ENCODE assay signal across 31 cellular contexts in genomic region chr3:8809341-8809740, GRCh38. TPM values are rescaled to one million over a fixed set of nuclear protein-coding genes. Genes with fewer than 3 reads are reported as not detected.
"Had no signal": no experiment of that assay in that cellular context is flagged by ENCODE, and none has a peak within 500 bp of the region (broad histone marks: within the 10 kb centered on the region; RNA-seq: fewer than 3 reads in every experiment).

No MANE protein-coding gene starts in this region.

- FAIRE-seq: urothelium cell line had no signal

- H3K4me1 Mint-ChIP-seq: naive thymus-derived CD4-positive, alpha-beta T cell; natural killer cell; nephron; stimulated activated memory B cell treated with anti-CD40 and anti-IgM and Interleukin-4, amounts not matched to agents 10 μg/mL and 1 μg/mL and 100 μg/mL, for 72 hours; stimulated activated naive CD8-positive, alpha-beta T cell treated with anti-CD3 and anti-CD28 coated beads, Interleukin-15, amount 100 ng/mL, for 72 hours had no signal

- H3K36me3 Mint-ChIP-seq: natural killer cell; stimulated activated memory B cell treated with anti-CD40 and anti-IgM and Interleukin-4, amounts not matched to agents 10 μg/mL and 1 μg/mL and 100 μg/mL, for 72 hours; type B pancreatic cell had no signal

- H3K9me3 Mint-ChIP-seq: natural killer cell; nephron; stimulated activated memory B cell treated with anti-CD40 and anti-IgM and Interleukin-4, amounts not matched to agents 10 μg/mL and 1 μg/mL and 100 μg/mL, for 72 hours; type B pancreatic cell had no signal

- H3K36me3 ChIP-seq: ovary, right lobe of liver, spleen, suprapubic skin, tibial artery, transverse colon, vagina had no signal

- DNase-seq: naive thymus-derived CD4-positive, alpha-beta T cell; natural killer cell; occipital lobe; ovary; posterior cingulate gyrus; psoas muscle; right cardiac atrium; right lobe of liver; spleen; stimulated activated CD4-positive, alpha-beta T cell treated with anti-CD3 and anti-CD28 coated beads, Interleukin-12 subunit alpha, Interleukin-12 subunit beta, amount 100 ng/mL, for 4 hours; stimulated activated CD4-positive, alpha-beta T cell treated with anti-CD3 and anti-CD28 coated beads, Interleukin-1b, Interleukin-23, amount 100 ng/mL, for 48 hours; stimulated activated CD4-positive, alpha-beta T cell treated with anti-CD3 and anti-CD28 coated beads, Interleukin-4, amount 100 ng/mL, for 1 hour; stimulated activated CD4-positive, alpha-beta T cell treated with anti-CD3 and anti-CD28 coated beads, Interleukin-4, amount 100 ng/mL, for 4 hours; stimulated activated CD8-positive, alpha-beta memory T cell treated with anti-CD3 and anti-CD28 coated beads, Interleukin-4, amount 100 ng/mL, for 48 hours; stimulated activated naive CD4-positive, alpha-beta T cell; stimulated activated naive CD8-positive, alpha-beta T cell treated with anti-CD3 and anti-CD28 coated beads, Interleukin-15, amount 100 ng/mL, for 72 hours; stimulated activated naive CD8-positive, alpha-beta T cell treated with anti-CD3 and anti-CD28 coated beads, Interleukin-15, Interleukin-2, amounts not matched to agents 100 U/mL and 50 U/mL, for 24 hours; substantia nigra; testis; tibial artery; transverse colon had no signal

- H3K4me1 ChIP-seq: parathyroid adenoma, psoas muscle, right lobe of liver, spleen, suprapubic skin, testis, tibial artery, transverse colon, vagina had no signal

- H3K4me3 Mint-ChIP-seq: naive thymus-derived CD4-positive, alpha-beta T cell; natural killer cell; nephron; stimulated activated memory B cell treated with anti-CD40 and anti-IgM and Interleukin-4, amounts not matched to agents 10 μg/mL and 1 μg/mL and 100 μg/mL, for 72 hours; stimulated activated naive CD8-positive, alpha-beta T cell treated with anti-CD3 and anti-CD28 coated beads, Interleukin-15, amount 100 ng/mL, for 72 hours; type B pancreatic cell had no signal

- H3K4me3 ChIP-seq: ovary, psoas muscle, right lobe of liver, skin epidermis, smooth muscle cell, spleen, suprapubic skin, testis, tibial artery, transverse colon, vagina had no signal

- H3K4me2 ChIP-seq: smooth muscle cell had no signal

- H3K27me3 Mint-ChIP-seq: naive thymus-derived CD4-positive, alpha-beta T cell; progenitor cell of endocrine pancreas; stimulated activated memory B cell treated with anti-CD40 and anti-IgM and Interleukin-4, amounts not matched to agents 10 μg/mL and 1 μg/mL and 100 μg/mL, for 72 hours; stimulated activated naive CD8-positive, alpha-beta T cell treated with anti-CD3 and anti-CD28 coated beads, Interleukin-15, amount 100 ng/mL, for 72 hours; type B pancreatic cell had no signal

- H3K9ac ChIP-seq: parathyroid adenoma had no signal

- ATAC-seq: naive thymus-derived CD4-positive, alpha-beta T cell; natural killer cell; psoas muscle; right cardiac atrium; right lobe of liver; stimulated activated memory B cell treated with anti-CD40 and anti-IgM and Interleukin-4, amounts not matched to agents 10 μg/mL and 1 μg/mL and 100 μg/mL, for 72 hours; stimulated activated naive CD8-positive, alpha-beta T cell treated with anti-CD3 and anti-CD28 coated beads, Interleukin-15, amount 100 ng/mL, for 72 hours; stimulated activated naive CD8-positive, alpha-beta T cell treated with anti-CD3 and anti-CD28 coated beads, Interleukin-15, Interleukin-2, amounts not matched to agents 100 U/mL and 50 U/mL, for 24 hours had no signal

- H3K9me3 ChIP-seq: ovary, psoas muscle, right lobe of liver, spleen, suprapubic skin, testis, tibial artery, transverse colon, vagina had no signal

- H2AFZ ChIP-seq: parathyroid adenoma had no signal

- H3K27me3 ChIP-seq: ovary, right lobe of liver, spleen, suprapubic skin, testis, tibial artery, transverse colon, vagina had no signal

- H3K27ac ChIP-seq: ovary, parathyroid adenoma, psoas muscle, right lobe of liver, skin epidermis, spleen, suprapubic skin, testis, tibial artery, transverse colon, vagina had no signal

RNA-seq across cellular contexts. Expression of gene OXTR, which starts 39.9 kb away (rescaled TPM):
- polyA plus RNA-seq: naive thymus-derived CD4-positive, alpha-beta T cell had no signal
